ENCODE assay signal across 12 cellular contexts in genomic region chr1:167618366-167618765, GRCh38. TPM values are rescaled to one million over a fixed set of nuclear protein-coding genes. Genes with fewer than 3 reads are reported as not detected.
DNase-seq lines count a peak whose midpoint lies in the region; ATAC-seq, FAIRE-seq and TF ChIP-seq lines count a peak whose summit lies in the region.
"Had no signal": no experiment of that assay in that cellular context is flagged by ENCODE, and none has a peak within 500 bp of the region (broad histone marks: within the 10 kb centered on the region; RNA-seq: fewer than 3 reads in every experiment).

No MANE protein-coding gene starts in this region.

- H3K4me3 ChIP-seq in kidney (ENCODE audit: low read length in 2 of 2) (no peak overlapping the region), SJCRH30 (no peak overlapping the region)

- H3K36me3 ChIP-seq in kidney (ENCODE audit: control insufficient read depth in 1 of 2, insufficient read depth in 2 of 2, low read length in 2 of 2) (no peaks in the 10 kb centered on the region), SJCRH30 (no peaks in the 10 kb centered on the region)
- H3K36me3 ChIP-seq: brain microvascular endothelial cell had no signal

- peak overlapping the region; percentile 42 for H3K4me3 Mint-ChIP-seq in activated naive CD4-positive, alpha-beta T cell treated with anti-CD3 and anti-CD28 coated beads, Interleukin-2, amount 50 U/mL, for 24 hours
- no peak overlapping the region for H3K4me3 Mint-ChIP-seq in WTC11
- H3K4me3 Mint-ChIP-seq: HFFc6 had no signal

- POLR2A ChIA-PET in WTC11 (lab: Charles Lee) = no interaction called here

- H3K4me1 Mint-ChIP-seq in activated naive CD4-positive, alpha-beta T cell treated with anti-CD3 and anti-CD28 coated beads, Interleukin-2, amount 50 U/mL, for 24 hours = peaks cover 76% of the 10 kb centered on the region
- H3K4me1 Mint-ChIP-seq in WTC11 = peaks cover 20% of the 10 kb centered on the region

- H3K27ac Mint-ChIP-seq in activated naive CD4-positive, alpha-beta T cell treated with anti-CD3 and anti-CD28 coated beads, Interleukin-2, amount 50 U/mL, for 24 hours = peak overlapping the region; percentile 73
- H3K27ac Mint-ChIP-seq in WTC11 = no peak overlapping the region
- H3K27ac Mint-ChIP-seq: HFFc6 had no signal

- no peaks in the 10 kb centered on the region for H3K27me3 Mint-ChIP-seq in activated naive CD4-positive, alpha-beta T cell treated with anti-CD3 and anti-CD28 coated beads, Interleukin-2, amount 50 U/mL, for 24 hours
- H3K27me3 Mint-ChIP-seq in WTC11 (ENCODE audit: low read depth) = peaks cover 13% of the 10 kb centered on the region; the same call in 1 of the 2 replicates

- H3K27me3 ChIP-seq in SJCRH30 = no peaks in the 10 kb centered on the region
- H3K27me3 ChIP-seq: brain microvascular endothelial cell had no signal

- H3K36me3 Mint-ChIP-seq in activated naive CD4-positive, alpha-beta T cell treated with anti-CD3 and anti-CD28 coated beads, Interleukin-2, amount 50 U/mL, for 24 hours = no peaks in the 10 kb centered on the region
- peaks cover 12% of the 10 kb centered on the region for H3K36me3 Mint-ChIP-seq in WTC11

- intact Hi-C loops in kidney (cut with DNase I) = no loop called here

- H3K9me3 ChIP-seq in kidney (ENCODE audit: control insufficient read depth in 1 of 2, low read length in 2 of 2) = peaks cover 0 to 3% of the 10 kb centered on the region in 2 donors
- no peaks in the 10 kb centered on the region; the same call in 1 of the 2 replicates for H3K9me3 ChIP-seq in SJCRH30 (replicated peaks)

- CTCF ChIA-PET in WTC11 (lab: Charles Lee) = interaction anchor here (1.2 kb wide), 1 partner anchor 78 kb away, joined by 3 read pairs; no protein-coding TSS in a partner anchor

- no peak for FAIRE-seq in kidney (lab: Jason Lieb, UNC)

- no peak overlapping the region for H3K9ac ChIP-seq in kidney (ENCODE audit: low read length in 2 of 2)

- TF ChIP-seq CTCF in WTC11 (IDR thresholded peaks at IDR 0.05) = no peak
- TF ChIP-seq CTCF in kidney (IDR thresholded peaks at IDR 0.05; ENCODE audit: borderline replicate concordance, extremely low read depth, insufficient read depth) = no peak

- DNase-seq in activated naive CD4-positive, alpha-beta T cell treated with anti-CD3 and anti-CD28 coated beads, Interleukin-2, amount 50 U/mL, for 16 hours = no peak
- DNase-seq in WTC11 (ENCODE audit: low spot score) (no peak), kidney (no peak), substantia nigra (lab: John Stamatoyannopoulos, UW) (no peak), SJCRH30 (no peak), NCI-H2171 treated with DMSO at 0.1 percent for 48 hours (lab: John Stamatoyannopoulos, UW) (no peak)
- DNase-seq: HFFc6, NCI-H2081 had no signal

- no peaks in the 10 kb centered on the region for H3K9me3 Mint-ChIP-seq in activated naive CD4-positive, alpha-beta T cell treated with anti-CD3 and anti-CD28 coated beads, Interleukin-2, amount 50 U/mL, for 24 hours
- H3K9me3 Mint-ChIP-seq in WTC11 = peaks cover 13% of the 10 kb centered on the region

- peak overlapping the region; percentile 22 to 84 for H3K27ac ChIP-seq in kidney (ENCODE audit: low read depth in 2 of 2, low read length in 2 of 2)
- H3K27ac ChIP-seq in substantia nigra (ENCODE audit: low read depth, low read length, poor library complexity, severe bottlenecking) = peak overlapping the region; percentile 28
- H3K27ac ChIP-seq in SJCRH30 = no peak overlapping the region
- H3K27ac ChIP-seq: brain microvascular endothelial cell had no signal

- H3K4me1 ChIP-seq in kidney (ENCODE audit: control insufficient read depth in 1 of 2, insufficient read depth in 1 of 2, low read depth in 1 of 2, low read length in 2 of 2) (peaks cover 8 to 13% of the 10 kb centered on the region in 2 donors), SJCRH30 (peaks cover 4% of the 10 kb centered on the region; the same call in 1 of the 2 replicates)

- ATAC-seq in WTC11 = peak; percentile 13; the same call in 1 of the 2 replicates
- ATAC-seq in HG03432 (IDR thresholded peaks at IDR 0.05; ENCODE audit: unreplicated experiment) = no peak

TF ChIP-seq in WTC11, 78 proteins besides CTCF, POLR2A, EP300 and RAD21:
- no peak for TF ChIP-seq ZNF121 (CRISPR knock-in tag; IDR thresholded peaks at IDR 0.05)
- TF ChIP-seq ESRRA (CRISPR knock-in tag; IDR thresholded peaks at IDR 0.05; ENCODE audit: borderline replicate concordance) = no peak
- no peak for TF ChIP-seq ETV6 (CRISPR knock-in tag; IDR thresholded peaks at IDR 0.05)
- no peak for TF ChIP-seq ZNF532 (CRISPR knock-in tag; IDR thresholded peaks at IDR 0.05; ENCODE audit: borderline replicate concordance)
- TF ChIP-seq ZMAT4 (CRISPR knock-in tag; IDR thresholded peaks at IDR 0.05) = no peak
- no peak for TF ChIP-seq PRRX2 (CRISPR knock-in tag; IDR thresholded peaks at IDR 0.05)
- no peak for TF ChIP-seq TCF7 (CRISPR knock-in tag; IDR thresholded peaks at IDR 0.05; ENCODE audit: low read depth)
- no peak for TF ChIP-seq TP53 (CRISPR knock-in tag; IDR thresholded peaks at IDR 0.05)
- TF ChIP-seq CDX4 (CRISPR knock-in tag; IDR thresholded peaks at IDR 0.05; ENCODE audit: borderline replicate concordance) = no peak
- TF ChIP-seq ATF3 (CRISPR knock-in tag; conservative IDR thresholded peaks at IDR 0.05) = no peak

RNA-seq across cellular contexts. Expression of gene RCSD1, which starts 11.7 kb away (rescaled TPM):
- 0.23 to 0.71 TPM (median 0.50 TPM) in 3 replicates for total RNA-seq in WTC11 (2021)
- 18.3 TPM for total RNA-seq in kidney
- 3.9 TPM for polyA plus RNA-seq in kidney (ENCODE audit: insufficient read depth, low read depth, low replicate concordance)
- total RNA-seq in SJCRH30 (2014; rRNA removed; shearing (Covaris generic)) = 0.16 and 0.20 TPM in 2 replicates
- total RNA-seq: epithelial cell of proximal tubule, HFFc6 had no signal

Comparison
In these comparisons a context has a peak if more than half of its experiments do, and no peak if none do; other contexts are left out.
1. RNA of gene RCSD1, which starts 11.7 kb away (total RNA-seq): 18.3 TPM in kidney (single experiment); 0.23 to 0.71 TPM in WTC11 and 0.16 to 0.20 TPM in SJCRH30; every median in the first group is over 10 times any median in the second.